In genomic region chr9:120610975-120611689, GRCh38 we compare ENCODE assay signal across 1 cellular context.
TF ChIP-seq lines count a peak whose summit lies in the region.

No MANE protein-coding gene starts in this region.

TF ChIP-seq in IMR-90, 13 proteins besides CTCF, POLR2A, EP300 and RAD21 (continued from another document):
- TF ChIP-seq ELK1 (IDR thresholded peaks at IDR 0.05; ENCODE audit: borderline replicate concordance, low read depth, low read length) (no peak), NFE2L2 (IDR thresholded peaks at IDR 0.05; ENCODE audit: low read depth, low read length) (no peak), SMC3 (IDR thresholded peaks at IDR 0.05; ENCODE audit: low read depth, low read length) (no peak)
